6 cellular contexts compared by ENCODE assay signal in the genomic region with DNA sequence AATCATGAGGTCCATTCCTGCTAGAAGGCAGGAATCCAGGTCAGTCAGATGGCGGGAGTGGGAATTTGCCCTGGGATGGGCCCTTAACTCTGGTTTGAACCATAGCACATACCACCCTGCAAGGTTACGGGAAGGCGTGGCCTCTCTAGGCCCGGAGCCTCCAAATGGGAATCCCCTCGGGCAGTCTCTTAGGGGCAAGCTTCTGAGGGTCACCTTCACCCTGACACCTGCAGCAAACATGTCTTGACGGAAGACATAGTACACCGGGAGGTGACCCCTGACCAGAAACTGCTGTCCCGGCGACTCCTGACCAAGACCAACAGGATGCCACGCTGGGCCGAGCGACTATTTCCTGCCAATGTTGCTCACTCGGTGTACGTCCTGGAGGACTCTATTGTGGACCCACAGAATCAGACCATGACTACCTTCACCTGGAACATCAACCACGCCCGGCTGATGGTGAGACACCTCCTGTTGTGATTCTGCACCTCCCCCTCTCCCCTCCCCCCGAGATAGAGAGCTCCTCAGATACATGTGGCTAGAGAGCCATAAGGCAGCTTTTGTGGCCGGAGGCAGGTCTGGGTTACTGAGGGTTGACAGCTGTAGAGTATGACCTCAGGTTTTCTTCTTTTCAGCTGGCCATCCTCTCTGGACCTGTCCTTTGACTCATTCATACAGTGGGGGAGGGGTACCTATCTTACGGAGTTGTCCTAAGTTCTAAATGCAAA. TPM values are rescaled to one million over a fixed set of nuclear protein-coding genes. Genes with fewer than 3 reads are reported as not detected.
A peak's percentile ranks its signal among the peaks of the same experiment; 100 is the strongest.
DNase-seq lines count a peak whose midpoint lies in the region; ATAC-seq and TF ChIP-seq lines count a peak whose summit lies in the region.

No MANE protein-coding gene starts in this region.

- peaks cover 30% of the 10 kb centered on the region for H3K4me1 Mint-ChIP-seq in endodermal cell
- peaks cover 72% of the 10 kb centered on the region for H3K4me1 Mint-ChIP-seq in stimulated activated effector memory CD8-positive, alpha-beta T cell treated with anti-CD3 and anti-CD28 coated beads, Interleukin-12 subunit alpha, Interleukin-12 subunit beta, amount 100 ng/mL, for 72 hours

- TF ChIP-seq CTCF in endodermal cell (conservative IDR thresholded peaks at IDR 0.05) = no peak

- DNase-seq in A172 (ENCODE audit: low spot score) = peak; percentile 54
- peak; percentile 55 for DNase-seq in LoVo (ENCODE audit: low spot score)
- DNase-seq in endodermal cell = no peak
- DNase-seq in stimulated activated effector memory CD8-positive, alpha-beta T cell treated with anti-CD3 and anti-CD28 coated beads, Interleukin-12 subunit alpha, Interleukin-12 subunit beta, amount 100 ng/mL, for 72 hours (ENCODE audit: low spot score in 2 of 2) = no peak
- DNase-seq in NCI-H1105 (lab: John Stamatoyannopoulos, UW) = no peak

- H3K27ac Mint-ChIP-seq in endodermal cell = peak overlapping the region; percentile 88
- peak overlapping the region; percentile 86 for H3K27ac Mint-ChIP-seq in stimulated activated effector memory CD8-positive, alpha-beta T cell treated with anti-CD3 and anti-CD28 coated beads, Interleukin-12 subunit alpha, Interleukin-12 subunit beta, amount 100 ng/mL, for 72 hours

- peaks cover 47% of the 10 kb centered on the region for H3K36me3 ChIP-seq in endodermal cell (ENCODE audit: control insufficient read depth, insufficient read depth, low read length)

- ATAC-seq in stimulated activated effector memory CD8-positive, alpha-beta T cell treated with anti-CD3 and anti-CD28 coated beads, Interleukin-12 subunit alpha, Interleukin-12 subunit beta, amount 100 ng/mL, for 72 hours = no peak
- no peak for ATAC-seq in HG02642 (IDR thresholded peaks at IDR 0.05; ENCODE audit: poor library complexity, unreplicated experiment)

- H3K4me3 ChIP-seq in endodermal cell (ENCODE audit: low read length) = peak overlapping the region; percentile 99

- no peaks in the 10 kb centered on the region for H3K9me3 ChIP-seq in endodermal cell (ENCODE audit: control insufficient read depth, low read length)

- WGBS in endodermal cell (ENCODE audit: insufficient coverage in 1 of 2, insufficient read length in 1 of 2), 2 experiments = 42 to 59% methylated on average over 5 to 19 of the region's 19 CpGs

- peak overlapping the region; percentile 81 for H3K4me3 Mint-ChIP-seq in endodermal cell
- peak overlapping the region; percentile 90 for H3K4me3 Mint-ChIP-seq in stimulated activated effector memory CD8-positive, alpha-beta T cell treated with anti-CD3 and anti-CD28 coated beads, Interleukin-12 subunit alpha, Interleukin-12 subunit beta, amount 100 ng/mL, for 72 hours

- H3K27me3 ChIP-seq in endodermal cell (ENCODE audit: control insufficient read depth, insufficient read depth, low read length, poor library complexity, severe bottlenecking) = no peaks in the 10 kb centered on the region

- H3K27ac ChIP-seq in endodermal cell (ENCODE audit: low read depth, low read length) = no peak overlapping the region

- H3K36me3 Mint-ChIP-seq in endodermal cell (ENCODE audit: low read depth) = peaks cover 32% of the 10 kb centered on the region
- peaks cover 76% of the 10 kb centered on the region for H3K36me3 Mint-ChIP-seq in stimulated activated effector memory CD8-positive, alpha-beta T cell treated with anti-CD3 and anti-CD28 coated beads, Interleukin-12 subunit alpha, Interleukin-12 subunit beta, amount 100 ng/mL, for 72 hours

- peaks cover 20% of the 10 kb centered on the region for H3K4me1 ChIP-seq in endodermal cell (ENCODE audit: control insufficient read depth, insufficient read depth, low read length)

- H3K9me3 Mint-ChIP-seq in endodermal cell = no peaks in the 10 kb centered on the region
- no peaks in the 10 kb centered on the region for H3K9me3 Mint-ChIP-seq in stimulated activated effector memory CD8-positive, alpha-beta T cell treated with anti-CD3 and anti-CD28 coated beads, Interleukin-12 subunit alpha, Interleukin-12 subunit beta, amount 100 ng/mL, for 72 hours

- peak overlapping the region; percentile 91 for H3K9ac ChIP-seq in endodermal cell (ENCODE audit: extremely low read depth, low read length, poor library complexity, severe bottlenecking)

- H3K27me3 Mint-ChIP-seq in endodermal cell (ENCODE audit: insufficient read depth) = no peaks in the 10 kb centered on the region

RNA-seq across cellular contexts. Expression of a gene that starts 1.0 kb away (rescaled TPM):
- total RNA-seq in A172 (2014; rRNA removed; shearing (Covaris generic)) = 376 and 403 TPM in 2 replicates
- 100 to 1,000 TPM; 157 to 165 TPM for total RNA-seq in endodermal cell
- 147 TPM for polyA plus RNA-seq in endodermal cell (2013, experiment 1 of 2)
- polyA plus RNA-seq in endodermal cell (2013, experiment 2 of 2) = 149 TPM

RNA-seq across cellular contexts. Expression of a gene that starts 1.0 kb away (rescaled TPM):
- total RNA-seq in A172 (2014; rRNA removed; shearing (Covaris generic)) = 15.3 and 23.1 TPM in 2 replicates
- 10 to 100 TPM; 13.8 to 25.1 TPM for total RNA-seq in endodermal cell
- 18.1 TPM for polyA plus RNA-seq in endodermal cell (2013, experiment 1 of 2)
- 16.1 TPM for polyA plus RNA-seq in endodermal cell (2013, experiment 2 of 2)

RNA-seq across cellular contexts. Expression of a gene that starts 7.1 kb away (rescaled TPM):
- 81.3 and 99.7 TPM in 2 replicates for total RNA-seq in A172 (2014; rRNA removed; shearing (Covaris generic))
- 10 to 100 TPM; 14.2 to 20.4 TPM for total RNA-seq in endodermal cell
- 49.5 TPM for polyA plus RNA-seq in endodermal cell (2013, experiment 1 of 2)
- polyA plus RNA-seq in endodermal cell (2013, experiment 2 of 2) = 49.8 TPM

RNA-seq across cellular contexts. Expression of a gene that starts 46.9 kb away (rescaled TPM):
- 361 and 423 TPM in 2 replicates for total RNA-seq in A172 (2014; rRNA removed; shearing (Covaris generic))
- 100 to 1,000 TPM; 119 to 128 TPM for total RNA-seq in endodermal cell
- polyA plus RNA-seq in endodermal cell (2013, experiment 1 of 2) = 116 TPM
- 116 TPM for polyA plus RNA-seq in endodermal cell (2013, experiment 2 of 2)

RNA-seq across cellular contexts. Expression of a gene that starts 53.2 kb away (rescaled TPM):
- total RNA-seq in A172 (2014; rRNA removed; shearing (Covaris generic)) = 28.2 and 36.5 TPM in 2 replicates
- 10 to 100 TPM; 14.2 to 21.9 TPM for total RNA-seq in endodermal cell
- 17.1 TPM for polyA plus RNA-seq in endodermal cell (2013, experiment 1 of 2)
- polyA plus RNA-seq in endodermal cell (2013, experiment 2 of 2) = 18.7 TPM

Comparison
In these comparisons a context has a peak if more than half of its experiments do, and no peak if none do; other contexts are left out.
1. DNase-seq: peak in A172 (single experiment) and LoVo (single experiment); none in endodermal cell (single experiment), stimulated activated effector memory CD8-positive, alpha-beta T cell treated with anti-CD3 and anti-CD28 coated beads, Interleukin-12 subunit alpha, Interleukin-12 subunit beta, amount 100 ng/mL, for 72 hours (0 of 2) and NCI-H1105 (single experiment).